ENCODE assay signal across 13 cellular contexts in genomic region chr5:137051165-137051564, GRCh38.
DNase-seq lines count a peak whose midpoint lies in the region; ATAC-seq and TF ChIP-seq lines count a peak whose summit lies in the region.
"Had no signal": no experiment of that assay in that cellular context is flagged by ENCODE, and none has a peak within 500 bp of the region (broad histone marks: within the 10 kb centered on the region; RNA-seq: fewer than 3 reads in every experiment).

No MANE protein-coding gene starts in this region.

- TF ChIP-seq CTCF in AG10803 (conservative IDR thresholded peaks at IDR 0.05; ENCODE audit: low read length) (peak; percentile 38), Panc1 (IDR thresholded peaks at IDR 0.05) (peak; percentile 23; the same call in 1 of the 2 replicates), foreskin keratinocyte (conservative IDR thresholded peaks at IDR 0.05) (peak; percentile 19)

- POLR2A ChIA-PET in Panc1 (lab: Charles Lee) = no interaction called here

- no peaks in the 10 kb centered on the region for H3K27me3 Mint-ChIP-seq in activated naive CD8-positive, alpha-beta T cell treated with anti-CD3 and anti-CD28 coated beads, Interleukin-2, amount 50 U/mL, for 24 hours

- no peak overlapping the region for H3K27ac ChIP-seq in Panc1 (ENCODE audit: low read length)
- no peak overlapping the region for H3K27ac ChIP-seq in foreskin keratinocyte
- H3K27ac ChIP-seq: colonic mucosa, upper lobe of left lung had no signal

- H3K36me3 Mint-ChIP-seq in activated naive CD8-positive, alpha-beta T cell treated with anti-CD3 and anti-CD28 coated beads, Interleukin-2, amount 50 U/mL, for 24 hours (ENCODE audit: low read depth) = no peaks in the 10 kb centered on the region

- intact Hi-C loops in Panc1 (cut with micrococcal nuclease; ENCODE audit: unreplicated experiment) = no loop called here

- H3K4me1 Mint-ChIP-seq in activated naive CD8-positive, alpha-beta T cell treated with anti-CD3 and anti-CD28 coated beads, Interleukin-2, amount 50 U/mL, for 24 hours = no peaks in the 10 kb centered on the region

- no peaks in the 10 kb centered on the region for H3K36me3 ChIP-seq in Panc1 (ENCODE audit: control insufficient read depth, insufficient read depth, low read length)
- H3K36me3 ChIP-seq: colonic mucosa, upper lobe of left lung had no signal

- no peaks in the 10 kb centered on the region for H3K9me3 ChIP-seq in Panc1 (ENCODE audit: control insufficient read depth, insufficient read depth, low read depth, low read length)
- H3K9me3 ChIP-seq: colonic mucosa, upper lobe of left lung had no signal

- H3K4me3 ChIP-seq in AG10803 (ENCODE audit: low read length) = no peak overlapping the region
- H3K4me3 ChIP-seq in Panc1 (ENCODE audit: low read depth in 2 of 2, low read length in 2 of 2) = no peak overlapping the region
- H3K4me3 ChIP-seq: colonic mucosa, upper lobe of left lung had no signal

- in situ Hi-C loops in Panc1 (cut with HindIII; ENCODE audit: low pct_unique_long_range_greater_than_20kb, low sequenced_read_pairs) = no loop called here

- ATAC-seq in Panc1 (no peak), foreskin keratinocyte (no peak)
- no peak for ATAC-seq in activated naive CD8-positive, alpha-beta T cell treated with anti-CD3 and anti-CD28 coated beads, Interleukin-2, amount 50 U/mL, for 24 hours

- CTCF ChIA-PET in Panc1 (lab: Charles Lee) = no interaction called here

- no peaks in the 10 kb centered on the region for H3K9me3 Mint-ChIP-seq in activated naive CD8-positive, alpha-beta T cell treated with anti-CD3 and anti-CD28 coated beads, Interleukin-2, amount 50 U/mL, for 24 hours

- H3K27me3 ChIP-seq in Panc1 (ENCODE audit: control insufficient read depth, insufficient read depth, low read length) = no peaks in the 10 kb centered on the region
- no peaks in the 10 kb centered on the region for H3K27me3 ChIP-seq in foreskin keratinocyte
- H3K27me3 ChIP-seq: colonic mucosa, upper lobe of left lung had no signal

- no peak for DNase-seq in AG10803 (ENCODE audit: low read depth)
- peak; percentile 23 for DNase-seq in EH (ENCODE audit: low read depth)
- DNase-seq in Panc1 (ENCODE audit: low read depth, low spot score) = no peak
- DNase-seq in foreskin keratinocyte = peak in 1 of 2 donors; percentile 10
- no peak for DNase-seq in activated T-cell treated with anti-CD3 and anti-CD28 coated beads for 4 hours
- no peak for DNase-seq in activated naive CD8-positive, alpha-beta T cell treated with anti-CD3 and anti-CD28 coated beads, Interleukin-2, amount 50 U/mL, for 24 hours
- DNase-seq in ecto neural progenitor cell (ENCODE audit: low spot score) = no peak
- DNase-seq: activated CD4-positive, alpha-beta T cell treated with anti-CD3 and anti-CD28 coated beads for 48 hours; activated gamma-delta T cell; colonic mucosa; DMS79 treated with DMSO at 0.1 percent for 48 hours; NCI-H2081 treated with DMSO at 0.1 percent for 48 hours; upper lobe of left lung had no signal

- H3K4me1 ChIP-seq in Panc1 (ENCODE audit: control insufficient read depth, insufficient read depth, low read length) = no peaks in the 10 kb centered on the region
- H3K4me1 ChIP-seq in foreskin keratinocyte = no peaks in the 10 kb centered on the region
- H3K4me1 ChIP-seq: colonic mucosa, upper lobe of left lung had no signal

- no peak overlapping the region for H3K4me3 Mint-ChIP-seq in activated naive CD8-positive, alpha-beta T cell treated with anti-CD3 and anti-CD28 coated beads, Interleukin-2, amount 50 U/mL, for 24 hours

- H3K27ac Mint-ChIP-seq in activated naive CD8-positive, alpha-beta T cell treated with anti-CD3 and anti-CD28 coated beads, Interleukin-2, amount 50 U/mL, for 24 hours = no peak overlapping the region

- BruUV-seq in Panc1 (replicated peaks; lab: Mats Ljungman, UMichigan) = no TSS peak
